In genomic region chr22:50696799-50697561, GRCh38 we compare ENCODE assay signal across 7 cellular contexts. TPM values are rescaled to one million over a fixed set of nuclear protein-coding genes. Genes with fewer than 3 reads are reported as not detected.
DNase-seq lines count a peak whose midpoint lies in the region; ATAC-seq, FAIRE-seq and TF ChIP-seq lines count a peak whose summit lies in the region.

No MANE protein-coding gene starts in this region.

- dilution Hi-C loops in mammary epithelial cell (cut with HindIII; ENCODE audit: low sequenced_read_pairs) = loop anchor here (5.0 kb wide), 1 partner anchor 70 kb away; the partner anchor contains the start of gene ARSA

- H3K36me3 Mint-ChIP-seq in effector memory CD8-positive, alpha-beta T cell (ENCODE audit: insufficient read depth) = no peaks in the 10 kb centered on the region

- peak; percentile 36 to 71 for TF ChIP-seq CTCF in mammary epithelial cell (conservative IDR thresholded peaks at IDR 0.05 in 1 of 2, IDR thresholded peaks at IDR 0.05 in 1 of 2; ENCODE audit: extremely low read depth in 1 of 2, insufficient read depth in 1 of 2, low read depth in 1 of 2, low read length in 2 of 2)

- H3K36me3 ChIP-seq in mammary epithelial cell (ENCODE audit: insufficient read depth, low read length) = no peaks in the 10 kb centered on the region
- no peaks in the 10 kb centered on the region for H3K36me3 ChIP-seq in stomach smooth muscle (ENCODE audit: control insufficient read depth in 2 of 2, insufficient read depth in 2 of 2, low read length in 2 of 2)

- in situ Hi-C loops in mammary epithelial cell (cut with MboI; ENCODE audit: low sequenced_read_pairs in 2 of 2) = no loop called here

- H3K4me1 Mint-ChIP-seq in effector memory CD8-positive, alpha-beta T cell (ENCODE audit: low read depth in 2 of 2) = peaks cover 0 to under 1% of the 10 kb centered on the region in 2 donors

- BruUV-seq in mammary epithelial cell (replicated peaks; lab: Mats Ljungman, UMichigan) = no TSS peak

- H3K27ac ChIP-seq in mammary epithelial cell (ENCODE audit: insufficient read depth, low read depth, low read length) (no peak overlapping the region), stomach smooth muscle (ENCODE audit: low read length) (no peak overlapping the region)

- CTCF ChIA-PET in mammary epithelial cell (lab: Charles Lee; ENCODE audit: low non-redundant PET) = no interaction called here

- H3K4me3 ChIP-seq in mammary epithelial cell (replicated peaks in 1 of 3; ENCODE audit: insufficient read depth in 1 of 3, low read depth in 2 of 3, low read length in 3 of 3) (peak overlapping the region in 2 of 3 experiments; percentile 51 to 56), stomach smooth muscle (ENCODE audit: low read length in 2 of 2) (peak overlapping the region; percentile 57 to 64)

- DNase-seq in HTR-8/SVneo (ENCODE audit: insufficient read length, low spot score) = peak; percentile 49
- DNase-seq in mammary epithelial cell = peak; percentile 11
- DNase-seq in iPS-NIHi7 (ENCODE audit: extremely low spot score) = peak; percentile 82
- no peak for DNase-seq in SHP77 treated with DMSO at 0.1 percent for 48 hours (lab: John Stamatoyannopoulos, UW)
- no peak for DNase-seq in effector memory CD8-positive, alpha-beta T cell

- peak overlapping the region; percentile 86 for H2AFZ ChIP-seq in mammary epithelial cell (ENCODE audit: low read depth, low read length)

- WGBS in mammary epithelial cell (ENCODE audit: low coverage, missing lambda C conversion rate) = 4% methylated on average over 5 of the region's 58 CpGs

- FAIRE-seq in HTR-8/SVneo (lab: Jason Lieb, UNC) = no peak

- no peak for ATAC-seq in HG03175 (IDR thresholded peaks at IDR 0.05; ENCODE audit: unreplicated experiment)
- ATAC-seq in effector memory CD8-positive, alpha-beta T cell (replicated peaks) = no peak

- no peaks in the 10 kb centered on the region for H3K79me2 ChIP-seq in mammary epithelial cell (ENCODE audit: insufficient read depth, low read length)

- H3K9me3 ChIP-seq in mammary epithelial cell (replicated peaks; ENCODE audit: insufficient read depth, low read length) (no peaks in the 10 kb centered on the region), stomach smooth muscle (ENCODE audit: control insufficient read depth in 2 of 2, low read length in 2 of 2) (no peaks in the 10 kb centered on the region)

- H4K20me1 ChIP-seq in mammary epithelial cell (ENCODE audit: insufficient read depth, low read length) = no peaks in the 10 kb centered on the region

- no peaks in the 10 kb centered on the region for H3K27me3 ChIP-seq in mammary epithelial cell (ENCODE audit: insufficient read depth, low read length)
- peaks cover 2 to 3% of the 10 kb centered on the region in 2 donors for H3K27me3 ChIP-seq in stomach smooth muscle (ENCODE audit: control insufficient read depth in 1 of 2, insufficient read depth in 2 of 2, low read length in 2 of 2)

- intact Hi-C loops in mammary epithelial cell (cut with micrococcal nuclease) = no loop called here

- no peaks in the 10 kb centered on the region for H3K9me3 Mint-ChIP-seq in effector memory CD8-positive, alpha-beta T cell

- H3K4me1 ChIP-seq in mammary epithelial cell (ENCODE audit: insufficient read depth, low read length) (peaks cover 25% of the 10 kb centered on the region), stomach smooth muscle (ENCODE audit: control insufficient read depth, insufficient read depth, low read length) (peaks cover 24% of the 10 kb centered on the region)

- H3K9ac ChIP-seq in mammary epithelial cell (ENCODE audit: insufficient read depth, low read length) = no peak overlapping the region
- H3K9ac ChIP-seq in stomach smooth muscle (ENCODE audit: low read length in 2 of 2) = no peak overlapping the region

- H3K27me3 Mint-ChIP-seq in effector memory CD8-positive, alpha-beta T cell = peaks cover 18 to 57% of the 10 kb centered on the region in 2 donors

- no peak overlapping the region for H3K27ac Mint-ChIP-seq in effector memory CD8-positive, alpha-beta T cell

- peak overlapping the region; percentile 70 for H3K4me2 ChIP-seq in mammary epithelial cell (ENCODE audit: insufficient read depth, low read depth, low read length)

- H3K4me3 Mint-ChIP-seq in effector memory CD8-positive, alpha-beta T cell = no peak overlapping the region

RNA-seq across cellular contexts. Expression of gene SHANK3, which starts 24.4 kb away (rescaled TPM):
- total RNA-seq in mammary epithelial cell = 10 to 100 TPM in 1 of 2 donors, 1 to 10 TPM in 1; 3.5 to 12.9 TPM
- polyA plus RNA-seq in mammary epithelial cell = 3.3 TPM
- polyA minus RNA-seq in mammary epithelial cell = 2.9 TPM

RNA-seq across cellular contexts. Expression of gene ACR, which starts 41.0 kb away (rescaled TPM):
- total RNA-seq in mammary epithelial cell = not detected
- polyA plus RNA-seq in mammary epithelial cell = not detected
- polyA minus RNA-seq in mammary epithelial cell = not detected

Comparison
In these comparisons a context has a peak if more than half of its experiments do, and no peak if none do; other contexts are left out.
1. DNase-seq: peak in HTR-8/SVneo (single experiment), mammary epithelial cell (single experiment) and iPS-NIHi7 (single experiment); none in SHP77 treated with DMSO at 0.1 percent for 48 hours (single experiment) and effector memory CD8-positive, alpha-beta T cell (0 of 3).